Comparison of ENCODE assay signal across 17 cellular contexts in genomic region chr5:14339467-14339866, GRCh38.
"Had no signal": no experiment of that assay in that cellular context is flagged by ENCODE, and none has a peak within 500 bp of the region (broad histone marks: within the 10 kb centered on the region; RNA-seq: fewer than 3 reads in every experiment).

No MANE protein-coding gene starts in this region.

- H3K27ac ChIP-seq: cardiac muscle cell, hepatocyte, parathyroid adenoma, thyroid gland, uterus had no signal

- H3K27me3 ChIP-seq: cardiac muscle cell, esophagus muscularis mucosa, hepatocyte, thyroid gland, uterus had no signal

- H3K4me3 Mint-ChIP-seq: activated B cell treated with CpG ODN at 0.5 μM for 24 hours; activated CD4-positive, alpha-beta T cell treated with anti-CD3 and anti-CD28 coated beads, Interleukin-2, amount 10 ng/mL, durations not matched to agents 24 days and 14 days; activated CD8-positive, alpha-beta T cell treated with anti-CD3 and anti-CD28 coated beads, Interleukin-2, amount 10 ng/mL, durations not matched to agents 7 days and 5 days; activated naive CD8-positive, alpha-beta T cell treated with anti-CD3 and anti-CD28 coated beads, Interleukin-2, amount 10 ng/mL, durations not matched to agents 7 days and 5 days; stimulated activated effector memory CD8-positive, alpha-beta T cell treated with anti-CD3 and anti-CD28 coated beads, Interleukin-12 subunit alpha, Interleukin-12 subunit beta, amount 100 ng/mL, for 72 hours had no signal

- H3K36me3 ChIP-seq: uterus had no signal

- H3K9ac ChIP-seq: parathyroid adenoma had no signal

- H3K9me3 ChIP-seq: esophagus muscularis mucosa, thyroid gland, uterus had no signal

- H3K4me2 ChIP-seq: hepatocyte had no signal

- H3K79me2 ChIP-seq: parathyroid adenoma had no signal

- H3K4me1 ChIP-seq: parathyroid adenoma, thyroid gland had no signal

- DNase-seq: activated B cell treated with CpG ODN at 0.5 μM for 24 hours; activated CD4-positive, alpha-beta T cell treated with anti-CD3 and anti-CD28 coated beads, Interleukin-2, amount 10 ng/mL, durations not matched to agents 24 days and 14 days; activated CD8-positive, alpha-beta memory T cell treated with anti-CD3 and anti-CD28 coated beads, Interleukin-2, amount 50 U/mL, for 4 hours; activated CD8-positive, alpha-beta T cell treated with anti-CD3 and anti-CD28 coated beads, Interleukin-2, amount 10 ng/mL, durations not matched to agents 7 days and 5 days; activated gamma-delta T cell treated with Interleukin-2 at 50 U/mL for 16 hours; activated naive CD8-positive, alpha-beta T cell treated with anti-CD3 and anti-CD28 coated beads, Interleukin-2, amount 10 ng/mL, durations not matched to agents 7 days and 5 days; activated T-cell treated with anti-CD3 and anti-CD28 coated beads, Interleukin-2, amount 50 U/mL, for 48 hours; stimulated activated CD4-positive, alpha-beta T cell treated with anti-CD3 and anti-CD28 coated beads, Interleukin-12 subunit alpha, Interleukin-12 subunit beta, amount 100 ng/mL, for 4 hours; stimulated activated CD4-positive, alpha-beta T cell treated with anti-CD3 and anti-CD28 coated beads, Interleukin-2, amount 100 ng/mL, for 24 hours; T-helper 2 cell; thyroid gland; uterus had no signal

- H3K9me3 Mint-ChIP-seq: activated B cell treated with CpG ODN at 0.5 μM for 24 hours; activated CD4-positive, alpha-beta T cell treated with anti-CD3 and anti-CD28 coated beads, Interleukin-2, amount 10 ng/mL, durations not matched to agents 24 days and 14 days; activated naive CD8-positive, alpha-beta T cell treated with anti-CD3 and anti-CD28 coated beads, Interleukin-2, amount 10 ng/mL, durations not matched to agents 7 days and 5 days; stimulated activated effector memory CD8-positive, alpha-beta T cell treated with anti-CD3 and anti-CD28 coated beads, Interleukin-12 subunit alpha, Interleukin-12 subunit beta, amount 100 ng/mL, for 72 hours had no signal

- H3K4me1 Mint-ChIP-seq: activated naive CD8-positive, alpha-beta T cell treated with anti-CD3 and anti-CD28 coated beads, Interleukin-2, amount 10 ng/mL, durations not matched to agents 7 days and 5 days; stimulated activated effector memory CD8-positive, alpha-beta T cell treated with anti-CD3 and anti-CD28 coated beads, Interleukin-12 subunit alpha, Interleukin-12 subunit beta, amount 100 ng/mL, for 72 hours had no signal

- H2AFZ ChIP-seq: hepatocyte, parathyroid adenoma had no signal

- H3K4me3 ChIP-seq: cardiac muscle cell, esophagus muscularis mucosa, hepatocyte, thyroid gland, uterus had no signal

- H3K36me3 Mint-ChIP-seq: activated naive CD8-positive, alpha-beta T cell treated with anti-CD3 and anti-CD28 coated beads, Interleukin-2, amount 10 ng/mL, durations not matched to agents 7 days and 5 days; stimulated activated effector memory CD8-positive, alpha-beta T cell treated with anti-CD3 and anti-CD28 coated beads, Interleukin-12 subunit alpha, Interleukin-12 subunit beta, amount 100 ng/mL, for 72 hours had no signal

- H3K27ac Mint-ChIP-seq: activated B cell treated with CpG ODN at 0.5 μM for 24 hours; activated CD4-positive, alpha-beta T cell treated with anti-CD3 and anti-CD28 coated beads, Interleukin-2, amount 10 ng/mL, durations not matched to agents 24 days and 14 days; activated CD8-positive, alpha-beta T cell treated with anti-CD3 and anti-CD28 coated beads, Interleukin-2, amount 10 ng/mL, durations not matched to agents 7 days and 5 days; activated naive CD8-positive, alpha-beta T cell treated with anti-CD3 and anti-CD28 coated beads, Interleukin-2, amount 10 ng/mL, durations not matched to agents 7 days and 5 days; stimulated activated effector memory CD8-positive, alpha-beta T cell treated with anti-CD3 and anti-CD28 coated beads, Interleukin-12 subunit alpha, Interleukin-12 subunit beta, amount 100 ng/mL, for 72 hours had no signal

- H3K27me3 Mint-ChIP-seq: activated B cell treated with CpG ODN at 0.5 μM for 24 hours; activated CD4-positive, alpha-beta T cell treated with anti-CD3 and anti-CD28 coated beads, Interleukin-2, amount 10 ng/mL, durations not matched to agents 24 days and 14 days; activated naive CD8-positive, alpha-beta T cell treated with anti-CD3 and anti-CD28 coated beads, Interleukin-2, amount 10 ng/mL, durations not matched to agents 7 days and 5 days had no signal
